1 cellular context compared by ENCODE assay signal in the genomic region with DNA sequence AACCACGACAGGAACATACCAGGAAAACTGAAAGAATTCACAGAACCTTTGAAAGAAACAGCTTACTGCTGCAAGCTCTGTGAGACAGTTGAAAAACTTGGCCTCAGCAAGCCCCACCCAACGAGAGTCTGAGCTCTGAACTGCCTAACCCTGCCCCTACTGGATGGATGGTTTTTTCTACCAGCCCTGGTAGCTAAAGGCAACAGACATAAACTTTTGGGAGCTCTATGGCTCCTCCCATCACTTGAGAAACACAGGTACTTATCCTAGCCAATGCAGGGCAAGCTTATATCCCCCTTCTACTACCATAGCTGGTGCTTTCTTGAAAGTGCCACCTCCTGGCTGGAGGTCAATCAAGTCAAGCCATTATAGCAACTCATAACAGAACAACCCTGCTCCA.
TF ChIP-seq lines count a peak whose summit lies in the region.

No MANE protein-coding gene starts in this region.

TF ChIP-seq in HCT116, 20 proteins besides CTCF, POLR2A, EP300 and RAD21 (continued from another document):
- TF ChIP-seq, protein P1, sequence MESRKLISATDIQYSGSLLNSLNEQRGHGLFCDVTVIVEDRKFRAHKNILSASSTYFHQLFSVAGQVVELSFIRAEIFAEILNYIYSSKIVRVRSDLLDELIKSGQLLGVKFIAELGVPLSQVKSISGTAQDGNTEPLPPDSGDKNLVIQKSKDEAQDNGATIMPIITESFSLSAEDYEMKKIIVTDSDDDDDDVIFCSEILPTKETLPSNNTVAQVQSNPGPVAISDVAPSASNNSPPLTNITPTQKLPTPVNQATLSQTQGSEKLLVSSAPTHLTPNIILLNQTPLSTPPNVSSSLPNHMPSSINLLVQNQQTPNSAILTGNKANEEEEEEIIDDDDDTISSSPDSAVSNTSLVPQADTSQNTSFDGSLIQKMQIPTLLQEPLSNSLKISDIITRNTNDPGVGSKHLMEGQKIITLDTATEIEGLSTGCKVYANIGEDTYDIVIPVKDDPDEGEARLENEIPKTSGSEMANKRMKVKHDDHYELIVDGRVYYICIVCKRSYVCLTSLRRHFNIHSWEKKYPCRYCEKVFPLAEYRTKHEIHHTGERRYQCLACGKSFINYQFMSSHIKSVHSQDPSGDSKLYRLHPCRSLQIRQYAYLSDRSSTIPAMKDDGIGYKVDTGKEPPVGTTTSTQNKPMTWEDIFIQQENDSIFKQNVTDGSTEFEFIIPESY (IDR thresholded peaks at IDR 0.05; ENCODE audit: extremely low read depth, insufficient replicate concordance, low read length) = no peak
- TF ChIP-seq ZNF274 (IDR thresholded peaks at IDR 0.05; ENCODE audit: low read depth, low read length) (no peak), SRF (IDR thresholded peaks at IDR 0.05; ENCODE audit: low read depth) (no peak), POLR2AphosphoS5 (IDR thresholded peaks at IDR 0.05; ENCODE audit: low read depth, low read length) (no peak)
